In genomic region chr7:29890251-29890650, GRCh38 we compare ENCODE assay signal across 6 cellular contexts.
"Had no signal": no experiment of that assay in that cellular context is flagged by ENCODE, and none has a peak within 500 bp of the region (broad histone marks: within the 10 kb centered on the region; RNA-seq: fewer than 3 reads in every experiment).

No MANE protein-coding gene starts in this region.

- DNase-seq: GM23248, GOT3, H9, HCEC 1CT, IMR-90 had no signal

- ATAC-seq: K562 had no signal

- H2AFZ ChIP-seq: GM23248 had no signal

- H3K27ac Mint-ChIP-seq: H9 had no signal

- H3K4me3 Mint-ChIP-seq: H9 had no signal

- H3K27ac ChIP-seq: GM23248 had no signal

- H3K9ac ChIP-seq: GM23248 had no signal

- H3K9me3 Mint-ChIP-seq: H9 had no signal

- H3K4me3 ChIP-seq: GM23248, K562 had no signal
